In the genomic region with DNA sequence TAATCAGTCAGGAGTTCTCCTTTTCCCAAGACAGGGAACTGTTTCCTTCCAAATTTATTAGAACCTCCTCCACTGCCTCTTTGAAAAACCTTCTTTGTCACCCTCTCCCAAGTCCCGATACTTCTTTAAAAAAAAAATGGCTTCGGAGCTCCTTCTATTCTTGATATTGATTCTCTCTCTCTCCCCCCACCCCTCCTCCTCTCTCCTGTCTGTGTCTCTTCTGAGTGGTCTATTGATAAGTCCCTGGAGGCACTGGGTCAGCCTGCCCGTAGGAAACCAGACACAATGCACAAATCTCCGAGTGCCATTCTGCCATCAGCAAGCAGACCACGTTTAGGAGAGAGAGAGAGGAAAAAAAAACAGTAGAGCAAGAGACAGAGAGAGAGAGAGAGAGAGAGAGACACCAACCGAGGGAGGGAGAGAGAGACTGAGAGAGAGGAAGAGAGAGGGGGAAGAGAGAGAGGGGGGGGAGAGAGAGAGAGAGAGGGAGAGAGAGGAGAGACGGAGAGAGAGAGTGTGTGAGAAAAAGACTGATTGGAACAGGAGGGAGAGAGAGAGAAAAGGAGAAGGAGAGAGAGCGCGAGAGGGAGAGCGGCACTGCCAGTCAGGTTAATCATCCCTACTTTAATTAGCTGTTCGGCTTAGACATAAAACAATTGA, we compare ENCODE assay signal across 8 cellular contexts.
DNase-seq lines count a peak whose midpoint lies in the region; ATAC-seq and TF ChIP-seq lines count a peak whose summit lies in the region.

No MANE protein-coding gene starts in this region.

- in situ Hi-C loops in Caki2 (cut with HindIII; ENCODE audit: low pct_unique_long_range_greater_than_20kb, low sequenced_read_pairs): no loop called here

- no peaks in the 10 kb centered on the region for H3K9me3 ChIP-seq in mesodermal cell (ENCODE audit: control insufficient read depth, low read length)

- DNase-seq in Caki2 (ENCODE audit: low read depth) (peak; percentile 0), NCI-H1436 treated with DMSO at 0.1 percent for 48 hours (lab: John Stamatoyannopoulos, UW) (peak; percentile 66), choroid plexus epithelial cell (ENCODE audit: low read depth) (no peak), NOMO-1 (lab: John Stamatoyannopoulos, UW; ENCODE audit: unreplicated experiment in 2 of 2) (no peak)
- DNase-seq in activated CD4-positive, alpha-beta memory T cell treated with anti-CD3 and anti-CD28 coated beads for 36 hours: no peak

- no peaks in the 10 kb centered on the region for H3K27me3 Mint-ChIP-seq in activated CD4-positive, alpha-beta memory T cell treated with anti-CD3 and anti-CD28 coated beads for 36 hours

- no peaks in the 10 kb centered on the region for H3K9me3 Mint-ChIP-seq in activated CD4-positive, alpha-beta memory T cell treated with anti-CD3 and anti-CD28 coated beads for 36 hours

- no peak overlapping the region for H3K27ac ChIP-seq in mesodermal cell (ENCODE audit: low read depth, low read length, severe bottlenecking)

- intact Hi-C loops in activated CD4-positive, alpha-beta memory T cell treated with anti-CD3 and anti-CD28 coated beads for 36 hours (cut with micrococcal nuclease): no loop called here

- POLR2A ChIA-PET in activated CD4-positive, alpha-beta memory T cell treated with anti-CD3 and anti-CD28 coated beads for 36 hours (lab: Charles Lee): no interaction called here

- no peaks in the 10 kb centered on the region for H3K36me3 ChIP-seq in mesodermal cell (ENCODE audit: control insufficient read depth, insufficient read depth, low read length)

- 21 to 33% methylated on average over 5 to 6 of the region's 11 CpGs for WGBS in mesodermal cell (ENCODE audit: insufficient coverage in 2 of 2), 2 experiments

- CTCF ChIA-PET in activated CD4-positive, alpha-beta memory T cell treated with anti-CD3 and anti-CD28 coated beads for 36 hours (lab: Charles Lee): interaction anchor here (1.7 kb wide), 1 partner anchor 36 kb away, joined by 6 read pairs; no protein-coding TSS in a partner anchor

- H3K4me1 ChIP-seq in mesodermal cell (ENCODE audit: control insufficient read depth, insufficient read depth, low read length, poor library complexity, severe bottlenecking): peaks cover 3% of the 10 kb centered on the region

- no peak overlapping the region for H3K4me3 Mint-ChIP-seq in activated CD4-positive, alpha-beta memory T cell treated with anti-CD3 and anti-CD28 coated beads for 36 hours

- H3K4me3 ChIP-seq in choroid plexus epithelial cell (ENCODE audit: low read depth, low read length) (peak overlapping the region; percentile 51), mesodermal cell (ENCODE audit: extremely low read depth, insufficient read depth, low read length, poor library complexity, severe bottlenecking) (peak overlapping the region; percentile 16)

- H3K27ac Mint-ChIP-seq in activated CD4-positive, alpha-beta memory T cell treated with anti-CD3 and anti-CD28 coated beads for 36 hours: no peak overlapping the region

- ATAC-seq in HG03097 (IDR thresholded peaks at IDR 0.05; ENCODE audit: low FRiP score, unreplicated experiment) (no peak), GM21786 (IDR thresholded peaks at IDR 0.05; ENCODE audit: unreplicated experiment) (no peak)

- TF ChIP-seq CTCF in choroid plexus epithelial cell (conservative IDR thresholded peaks at IDR 0.05; ENCODE audit: low read depth, low read length): no peak

- H3K4me1 Mint-ChIP-seq in activated CD4-positive, alpha-beta memory T cell treated with anti-CD3 and anti-CD28 coated beads for 36 hours (ENCODE audit: low read depth): peaks cover 2% of the 10 kb centered on the region

- no peaks in the 10 kb centered on the region for H3K36me3 Mint-ChIP-seq in activated CD4-positive, alpha-beta memory T cell treated with anti-CD3 and anti-CD28 coated beads for 36 hours

Comparison
In these comparisons a context has a peak if more than half of its experiments do, and no peak if none do; other contexts are left out.
1. DNase-seq: peak in Caki2 (single experiment) and NCI-H1436 treated with DMSO at 0.1 percent for 48 hours (single experiment); none in choroid plexus epithelial cell (single experiment), NOMO-1 (0 of 2) and activated CD4-positive, alpha-beta memory T cell treated with anti-CD3 and anti-CD28 coated beads for 36 hours (single experiment).